Comparison of ENCODE assay signal across 1 cellular context in genomic region chr15:86773766-86774165, GRCh38.
TF ChIP-seq lines count a peak whose summit lies in the region.

No MANE protein-coding gene starts in this region.

TF ChIP-seq in GM23338, 12 proteins besides CTCF, POLR2A, EP300 and RAD21:
- TF ChIP-seq, protein P1, sequence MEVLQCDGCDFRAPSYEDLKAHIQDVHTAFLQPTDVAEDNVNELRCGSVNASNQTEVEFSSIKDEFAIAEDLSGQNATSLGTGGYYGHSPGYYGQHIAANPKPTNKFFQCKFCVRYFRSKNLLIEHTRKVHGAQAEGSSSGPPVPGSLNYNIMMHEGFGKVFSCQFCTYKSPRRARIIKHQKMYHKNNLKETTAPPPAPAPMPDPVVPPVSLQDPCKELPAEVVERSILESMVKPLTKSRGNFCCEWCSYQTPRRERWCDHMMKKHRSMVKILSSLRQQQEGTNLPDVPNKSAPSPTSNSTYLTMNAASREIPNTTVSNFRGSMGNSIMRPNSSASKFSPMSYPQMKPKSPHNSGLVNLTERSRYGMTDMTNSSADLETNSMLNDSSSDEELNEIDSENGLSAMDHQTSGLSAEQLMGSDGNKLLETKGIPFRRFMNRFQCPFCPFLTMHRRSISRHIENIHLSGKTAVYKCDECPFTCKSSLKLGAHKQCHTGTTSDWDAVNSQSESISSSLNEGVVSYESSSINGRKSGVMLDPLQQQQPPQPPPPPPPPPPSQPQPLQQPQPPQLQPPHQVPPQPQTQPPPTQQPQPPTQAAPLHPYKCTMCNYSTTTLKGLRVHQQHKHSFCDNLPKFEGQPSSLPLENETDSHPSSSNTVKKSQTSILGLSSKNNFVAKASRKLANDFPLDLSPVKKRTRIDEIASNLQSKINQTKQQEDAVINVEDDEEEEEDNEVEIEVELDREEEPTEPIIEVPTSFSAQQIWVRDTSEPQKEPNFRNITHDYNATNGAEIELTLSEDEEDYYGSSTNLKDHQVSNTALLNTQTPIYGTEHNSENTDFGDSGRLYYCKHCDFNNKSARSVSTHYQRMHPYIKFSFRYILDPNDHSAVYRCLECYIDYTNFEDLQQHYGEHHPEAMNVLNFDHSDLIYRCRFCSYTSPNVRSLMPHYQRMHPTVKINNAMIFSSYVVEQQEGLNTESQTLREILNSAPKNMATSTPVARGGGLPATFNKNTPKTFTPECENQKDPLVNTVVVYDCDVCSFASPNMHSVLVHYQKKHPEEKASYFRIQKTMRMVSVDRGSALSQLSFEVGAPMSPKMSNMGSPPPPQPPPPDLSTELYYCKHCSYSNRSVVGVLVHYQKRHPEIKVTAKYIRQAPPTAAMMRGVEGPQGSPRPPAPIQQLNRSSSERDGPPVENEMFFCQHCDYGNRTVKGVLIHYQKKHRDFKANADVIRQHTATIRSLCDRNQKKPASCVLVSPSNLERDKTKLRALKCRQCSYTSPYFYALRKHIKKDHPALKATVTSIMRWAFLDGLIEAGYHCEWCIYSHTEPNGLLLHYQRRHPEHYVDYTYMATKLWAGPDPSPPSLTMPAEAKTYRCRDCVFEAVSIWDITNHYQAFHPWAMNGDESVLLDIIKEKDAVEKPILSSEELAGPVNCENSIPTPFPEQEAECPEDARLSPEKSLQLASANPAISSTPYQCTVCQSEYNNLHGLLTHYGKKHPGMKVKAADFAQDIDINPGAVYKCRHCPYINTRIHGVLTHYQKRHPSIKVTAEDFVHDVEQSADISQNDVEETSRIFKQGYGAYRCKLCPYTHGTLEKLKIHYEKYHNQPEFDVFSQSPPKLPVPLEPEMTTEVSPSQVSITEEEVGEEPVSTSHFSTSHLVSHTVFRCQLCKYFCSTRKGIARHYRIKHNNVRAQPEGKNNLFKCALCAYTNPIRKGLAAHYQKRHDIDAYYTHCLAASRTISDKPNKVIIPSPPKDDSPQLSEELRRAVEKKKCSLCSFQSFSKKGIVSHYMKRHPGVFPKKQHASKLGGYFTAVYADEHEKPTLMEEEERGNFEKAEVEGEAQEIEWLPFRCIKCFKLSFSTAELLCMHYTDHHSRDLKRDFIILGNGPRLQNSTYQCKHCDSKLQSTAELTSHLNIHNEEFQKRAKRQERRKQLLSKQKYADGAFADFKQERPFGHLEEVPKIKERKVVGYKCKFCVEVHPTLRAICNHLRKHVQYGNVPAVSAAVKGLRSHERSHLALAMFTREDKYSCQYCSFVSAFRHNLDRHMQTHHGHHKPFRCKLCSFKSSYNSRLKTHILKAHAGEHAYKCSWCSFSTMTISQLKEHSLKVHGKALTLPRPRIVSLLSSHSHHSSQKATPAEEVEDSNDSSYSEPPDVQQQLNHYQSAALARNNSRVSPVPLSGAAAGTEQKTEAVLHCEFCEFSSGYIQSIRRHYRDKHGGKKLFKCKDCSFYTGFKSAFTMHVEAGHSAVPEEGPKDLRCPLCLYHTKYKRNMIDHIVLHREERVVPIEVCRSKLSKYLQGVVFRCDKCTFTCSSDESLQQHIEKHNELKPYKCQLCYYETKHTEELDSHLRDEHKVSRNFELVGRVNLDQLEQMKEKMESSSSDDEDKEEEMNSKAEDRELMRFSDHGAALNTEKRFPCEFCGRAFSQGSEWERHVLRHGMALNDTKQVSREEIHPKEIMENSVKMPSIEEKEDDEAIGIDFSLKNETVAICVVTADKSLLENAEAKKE (CRISPR knock-in tag; IDR thresholded peaks at IDR 0.05) = no peak
- TF ChIP-seq STAT1 (IDR thresholded peaks at IDR 0.05; ENCODE audit: unreplicated experiment) (no peak), JUNB (IDR thresholded peaks at IDR 0.05; ENCODE audit: unreplicated experiment) (no peak), ZNF114 (CRISPR knock-in tag; IDR thresholded peaks at IDR 0.05) (no peak), EZH2 (IDR thresholded peaks at IDR 0.05; ENCODE audit: low read depth, unreplicated experiment) (no peak), NANOG (IDR thresholded peaks at IDR 0.05; ENCODE audit: borderline replicate concordance) (no peak)
TF ChIP-seq in GM23338: peak in this region for 0.
